Comparison of ENCODE assay signal across 1 cellular context in the genomic region with DNA sequence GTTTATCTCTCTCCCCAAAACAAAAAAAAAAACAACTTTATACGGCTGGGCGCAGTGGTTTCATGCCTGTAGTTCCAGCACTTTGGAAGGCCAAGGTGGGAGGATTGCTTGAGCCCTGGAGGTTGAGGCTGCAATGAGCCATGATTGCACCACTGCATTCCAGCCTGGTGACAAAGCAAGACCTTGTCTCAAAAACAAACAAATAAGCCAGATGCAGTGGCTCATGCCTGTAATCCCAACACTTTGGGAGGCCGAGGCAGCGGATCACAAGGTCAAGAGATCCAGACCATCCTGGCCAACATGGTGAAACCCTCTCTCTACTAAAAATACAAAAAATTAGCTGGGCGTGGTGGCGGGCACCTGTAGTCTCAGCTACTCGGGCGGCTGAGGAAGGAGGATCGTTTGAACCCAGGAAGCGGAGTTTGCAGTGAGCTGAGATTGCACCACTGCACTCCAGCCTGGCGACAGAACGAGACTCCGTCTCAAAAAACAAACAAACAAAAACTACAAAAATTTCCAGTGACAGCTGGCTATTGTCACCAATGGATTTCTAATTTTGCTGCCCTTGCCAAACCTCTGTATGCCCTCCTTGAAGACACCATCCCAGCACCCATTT.
A peak's percentile ranks its signal among the peaks of the same experiment; 100 is the strongest.
TF ChIP-seq lines count a peak whose summit lies in the region.

No MANE protein-coding gene starts in this region.

TF ChIP-seq in IMR-90, 13 proteins besides CTCF, POLR2A, EP300 and RAD21:
- TF ChIP-seq CEBPB (IDR thresholded peaks at IDR 0.05; ENCODE audit: low read depth, low read length): peak; percentile 53; the same call in 1 of the 2 replicates
TF ChIP-seq in IMR-90: peak in this region for 1; not testable (repeated sequence) for 12.
